In genomic region chr16:57093845-57094564, GRCh38 we compare ENCODE assay signal across 8 cellular contexts. TPM values are rescaled to one million over a fixed set of nuclear protein-coding genes. Genes with fewer than 3 reads are reported as not detected.
A peak's percentile ranks its signal among the peaks of the same experiment; 100 is the strongest.
DNase-seq lines count a peak whose midpoint lies in the region; ATAC-seq and TF ChIP-seq lines count a peak whose summit lies in the region.

No MANE protein-coding gene starts in this region.

- peaks cover 10 to 27% of the 10 kb centered on the region in 2 donors for H3K27me3 Mint-ChIP-seq in natural killer cell (ENCODE audit: low read depth in 2 of 2)

- intact Hi-C loops in natural killer cell (cut with micrococcal nuclease): no loop called here

- peaks cover 9 to 12% of the 10 kb centered on the region in 2 donors for H3K4me1 Mint-ChIP-seq in natural killer cell

- peak overlapping the region; percentile 90 for H3K27ac ChIP-seq in cingulate gyrus (ENCODE audit: low read depth, low read length)

- H3K36me3 Mint-ChIP-seq in natural killer cell: no peaks in the 10 kb centered on the region

- H3K4me3 Mint-ChIP-seq in natural killer cell: peak overlapping the region; percentile 57

- peak overlapping the region; percentile 70 for H3K4me3 ChIP-seq in AG04449 (ENCODE audit: low read depth, low read length)

- ATAC-seq in natural killer cell (no peak), GM18868 (IDR thresholded peaks at IDR 0.05; ENCODE audit: unreplicated experiment) (no peak)

- POLR2A ChIA-PET in AG04449 (lab: Yijun Ruan, JAX): no interaction called here

- H3K27ac Mint-ChIP-seq in natural killer cell: no peak overlapping the region

- in situ Hi-C loops in G401 (cut with HindIII; ENCODE audit: low sequenced_read_pairs): no loop called here
- in situ Hi-C loops in KBM-7 (cut with MboI; ENCODE audit: low pct_unique_long_range_greater_than_20kb, low sequenced_read_pairs): no loop called here

- DNase-seq in AG04449 (ENCODE audit: low read depth, low spot score): no peak
- DNase-seq in HT-29 (ENCODE audit: low spot score): peak; percentile 38
- no peak for DNase-seq in natural killer cell
- no peak for DNase-seq in NCI-H526 treated with DMSO at 0.1 percent for 48 hours (lab: John Stamatoyannopoulos, UW)
- no peak for DNase-seq in G401 (ENCODE audit: low spot score)
- no peak for DNase-seq in KBM-7

- no peaks in the 10 kb centered on the region for H3K9me3 Mint-ChIP-seq in natural killer cell

- CTCF ChIA-PET in AG04449 (lab: Yijun Ruan, JAX): interaction anchor here (0.8 to 15.1 kb wide), 22 partner anchors 9 to 326 kb away, joined by 3 to 183 read pairs (median 7); partner anchors contain the start of genes PSME3IP1 and RSPRY1

- TF ChIP-seq CTCF in AG04449 (IDR thresholded peaks at IDR 0.05; ENCODE audit: insufficient read depth, low read length, missing control alignments) (no peak), natural killer cell (IDR thresholded peaks at IDR 0.05) (no peak)

RNA-seq across cellular contexts. Expression of gene CPNE2, which starts 1.6 kb away (rescaled TPM):
- total RNA-seq in HT-29 (2014; rRNA removed; shearing (Covaris generic)): 40.5 and 44.2 TPM in 2 replicates
- 1 to 10 TPM; 2.0 to 2.6 (median 2.4) TPM for total RNA-seq in natural killer cell
- 31.9 and 36.7 TPM in 2 replicates for total RNA-seq in G401 (2014; rRNA removed; shearing (Covaris generic))
